15 cellular contexts compared by ENCODE assay signal in the genomic region with DNA sequence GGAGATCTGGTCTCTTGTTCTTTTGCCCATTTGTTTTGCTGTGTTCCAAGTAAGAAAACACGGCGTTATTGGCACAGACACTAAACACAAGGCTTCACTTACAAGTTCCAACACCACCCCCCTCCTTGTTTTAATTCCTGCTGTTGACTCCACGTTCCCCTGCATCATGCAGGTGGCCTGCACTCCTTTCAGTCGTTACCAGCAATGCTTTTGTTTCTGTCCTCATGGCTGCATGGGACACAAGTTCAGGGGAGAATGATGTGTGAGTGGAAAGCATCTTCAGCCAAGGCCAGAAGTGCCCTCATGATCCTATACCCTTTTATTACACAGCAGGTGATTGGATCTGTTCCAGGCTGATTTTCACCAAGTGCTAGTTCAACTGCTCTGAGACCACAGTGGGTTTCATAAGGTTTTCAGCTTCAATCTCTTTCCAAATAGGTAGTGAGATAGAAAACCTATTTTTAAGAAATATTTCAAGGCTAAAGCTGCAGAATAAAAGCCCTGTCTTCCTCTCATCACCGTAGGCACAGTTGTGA.
DNase-seq lines count a peak whose midpoint lies in the region; ATAC-seq and TF ChIP-seq lines count a peak whose summit lies in the region.
"Had no signal": no experiment of that assay in that cellular context is flagged by ENCODE, and none has a peak within 500 bp of the region (broad histone marks: within the 10 kb centered on the region; RNA-seq: fewer than 3 reads in every experiment).

No MANE protein-coding gene starts in this region.

- 0 out of 2 replicates have a peak overlapping the region, but pooled peaks have one; percentile 32 for H2AFZ ChIP-seq in GM23338

- no peak overlapping the region for H3K4me2 ChIP-seq in GM23338

- no peak for TF ChIP-seq POLR2A in esophagus muscularis mucosa (IDR thresholded peaks at IDR 0.05; ENCODE audit: low read depth)
- TF ChIP-seq POLR2A in stomach (IDR thresholded peaks at IDR 0.05) = no peak

- H3K27ac ChIP-seq in GM23338 (ENCODE audit: low read depth) (no peak overlapping the region), esophagus muscularis mucosa (replicated peaks in 1 of 4) (no peak overlapping the region), stomach (no peak overlapping the region)
- H3K27ac ChIP-seq: RWPE1 had no signal

- peaks cover 33% of the 10 kb centered on the region for H3K4me1 ChIP-seq in GM23338 (ENCODE audit: insufficient read depth)
- peaks cover 0 to 8% (median 6%) of the 10 kb centered on the region in 4 donors for H3K4me1 ChIP-seq in esophagus muscularis mucosa
- H3K4me1 ChIP-seq in stomach = no peaks in the 10 kb centered on the region

- TF ChIP-seq CTCF in GM23338 (conservative IDR thresholded peaks at IDR 0.05; ENCODE audit: low read depth in 2 of 2) (no peak), esophagus muscularis mucosa (IDR thresholded peaks at IDR 0.05) (no peak), stomach (IDR thresholded peaks at IDR 0.05) (no peak)

- DNase-seq in NCI-H2171 treated with DMSO at 0.1 percent for 48 hours (lab: John Stamatoyannopoulos, UW) (peak; percentile 16), NCI-H2171 (lab: John Stamatoyannopoulos, UW) (no peak), GM23338 (ENCODE audit: low spot score) (no peak), NCI-H748 (lab: John Stamatoyannopoulos, UW; ENCODE audit: unreplicated experiment) (peak; percentile 90), esophagus muscularis mucosa (ENCODE audit: extremely low spot score) (peak; percentile 53), stomach (no peak)
- no peak for DNase-seq in activated naive CD8-positive, alpha-beta T cell treated with anti-CD3 and anti-CD28 coated beads for 36 hours
- DNase-seq: DMS53, KG1, NCI-H1048, NCI-H2081, OCI-M1 had no signal

- H3K4me3 Mint-ChIP-seq in GM23338 = no peak overlapping the region
- H3K4me3 Mint-ChIP-seq in activated naive CD8-positive, alpha-beta T cell treated with anti-CD3 and anti-CD28 coated beads for 36 hours = no peak overlapping the region
- H3K4me3 Mint-ChIP-seq: CD14-positive monocyte had no signal

- H3K79me2 ChIP-seq in GM23338 (replicated peaks; ENCODE audit: insufficient read depth) = no peaks in the 10 kb centered on the region

- WGBS in esophagus muscularis mucosa = 58% methylated on average over 5 of the region's 5 CpGs
- 53 to 57% (median 54%) methylated on average over 5 of the region's 5 CpGs for whole genome bisulfite sequencing in stomach, 5 donors

- peaks cover 4% of the 10 kb centered on the region; the same call in 1 of the 2 replicates for H3K9me2 ChIP-seq in GM23338 (ENCODE audit: insufficient read depth)

- H3K27me3 ChIP-seq in GM23338 (ENCODE audit: insufficient read depth) (no peaks in the 10 kb centered on the region), esophagus muscularis mucosa (peaks cover 0 to 5% (median 0%) of the 10 kb centered on the region in 4 donors), stomach (no peaks in the 10 kb centered on the region)

- peaks cover 5% of the 10 kb centered on the region; the same call in 2 of the 3 replicates for H3K9me3 Mint-ChIP-seq in GM23338
- H3K9me3 Mint-ChIP-seq in activated naive CD8-positive, alpha-beta T cell treated with anti-CD3 and anti-CD28 coated beads for 36 hours = peaks cover 4% of the 10 kb centered on the region

- peaks cover 41% of the 10 kb centered on the region for H3K4me1 Mint-ChIP-seq in GM23338
- H3K4me1 Mint-ChIP-seq in activated naive CD8-positive, alpha-beta T cell treated with anti-CD3 and anti-CD28 coated beads for 36 hours = no peaks in the 10 kb centered on the region
- H3K4me1 Mint-ChIP-seq: CD14-positive monocyte had no signal

- no peak for ATAC-seq in GM23338
- ATAC-seq in HG02571 (IDR thresholded peaks at IDR 0.05; ENCODE audit: unreplicated experiment) = no peak

- no peaks in the 10 kb centered on the region for H4K20me1 ChIP-seq in GM23338 (replicated peaks; ENCODE audit: insufficient read depth)

- intact Hi-C loops in esophagus muscularis mucosa (cut with DNase I) = no loop called here
- intact Hi-C loops in stomach (cut with DNase I; ENCODE audit: low total_unique reads) = no loop called here

- H3K36me3 Mint-ChIP-seq in GM23338 (ENCODE audit: low read depth) = no peaks in the 10 kb centered on the region
- no peaks in the 10 kb centered on the region for H3K36me3 Mint-ChIP-seq in activated naive CD8-positive, alpha-beta T cell treated with anti-CD3 and anti-CD28 coated beads for 36 hours
- H3K36me3 Mint-ChIP-seq: CD14-positive monocyte had no signal

- TF ChIP-seq EP300 in esophagus muscularis mucosa (IDR thresholded peaks at IDR 0.05) = no peak
- no peak for TF ChIP-seq EP300 in stomach (IDR thresholded peaks at IDR 0.05)

- no peaks in the 10 kb centered on the region for H3K36me3 ChIP-seq in GM23338 (ENCODE audit: insufficient read depth)
- no peaks in the 10 kb centered on the region for H3K36me3 ChIP-seq in esophagus muscularis mucosa
- no peaks in the 10 kb centered on the region for H3K36me3 ChIP-seq in stomach

- H3K4me3 ChIP-seq in GM23338 = no peak overlapping the region
- H3K4me3 ChIP-seq in esophagus muscularis mucosa = no peak overlapping the region
- no peak overlapping the region for H3K4me3 ChIP-seq in stomach

- no peaks in the 10 kb centered on the region for H3F3A ChIP-seq in GM23338 (replicated peaks; ENCODE audit: low read depth)

- no peak overlapping the region for H3K27ac Mint-ChIP-seq in GM23338
- H3K27ac Mint-ChIP-seq in activated naive CD8-positive, alpha-beta T cell treated with anti-CD3 and anti-CD28 coated beads for 36 hours = no peak overlapping the region
- H3K27ac Mint-ChIP-seq: CD14-positive monocyte had no signal

- no peaks in the 10 kb centered on the region for H3K27me3 Mint-ChIP-seq in GM23338 (ENCODE audit: insufficient read depth, low read depth, poor library complexity)
- no peaks in the 10 kb centered on the region for H3K27me3 Mint-ChIP-seq in activated naive CD8-positive, alpha-beta T cell treated with anti-CD3 and anti-CD28 coated beads for 36 hours

- H3K9me3 ChIP-seq in esophagus muscularis mucosa = no peaks in the 10 kb centered on the region
- no peaks in the 10 kb centered on the region for H3K9me3 ChIP-seq in stomach

TF ChIP-seq in GM23338, 12 proteins besides CTCF, POLR2A, EP300 and RAD21:
- no peak for TF ChIP-seq ZNF114 (CRISPR knock-in tag; IDR thresholded peaks at IDR 0.05)
TF ChIP-seq in GM23338: peak in this region for 0.

Comparison
In these comparisons a context has a peak if more than half of its experiments do, and no peak if none do; other contexts are left out.
1. DNase-seq: peak in NCI-H2171 treated with DMSO at 0.1 percent for 48 hours (single experiment), NCI-H748 (single experiment) and esophagus muscularis mucosa (single experiment); none in NCI-H2171 (single experiment), GM23338 (single experiment), activated naive CD8-positive, alpha-beta T cell treated with anti-CD3 and anti-CD28 coated beads for 36 hours (single experiment) and stomach (single experiment).